6 cellular contexts compared by ENCODE assay signal in genomic region chr2:192488158-192488557, GRCh38.
A peak's percentile ranks its signal among the peaks of the same experiment; 100 is the strongest.
DNase-seq lines count a peak whose midpoint lies in the region; ATAC-seq and TF ChIP-seq lines count a peak whose summit lies in the region.
"Not testable (repeated sequence)": the region's sequence is repeated elsewhere in the genome, so short reads cannot be mapped to it uniquely, and the experiment has no call there.

No MANE protein-coding gene starts in this region.

- intact Hi-C loops in colonic mucosa (cut with DNase I); left colon (cut with DNase I, micrococcal nuclease): not testable (repeated sequence)

- peak; percentile 93 for ATAC-seq in left colon

- not testable (repeated sequence) for H3K9me3 ChIP-seq in Peyer's patch; colonic mucosa; muscle layer of duodenum (ENCODE audit: control insufficient read depth in 1 of 2, low read length in 2 of 2); smooth muscle cell (replicated peaks; ENCODE audit: low read depth)

- not testable (repeated sequence) for TF ChIP-seq POLR2A in Peyer's patch (IDR thresholded peaks at IDR 0.05)

- not testable (repeated sequence) for H3K4me2 ChIP-seq in smooth muscle cell

- peak overlapping the region; percentile 3 for H2AFZ ChIP-seq in smooth muscle cell (ENCODE audit: low read depth)

- H3K27me3 ChIP-seq in Peyer's patch; colonic mucosa; muscle layer of duodenum (ENCODE audit: low read depth, low read length); smooth muscle cell (ENCODE audit: low read depth): not testable (repeated sequence)

- not testable (repeated sequence) for H3K4me1 ChIP-seq in Peyer's patch; colonic mucosa; muscle layer of duodenum (ENCODE audit: control insufficient read depth in 1 of 2, insufficient read depth in 2 of 2, low read length in 2 of 2); smooth muscle cell (ENCODE audit: low read depth)

- not testable (repeated sequence) for H3K36me3 ChIP-seq in Peyer's patch; colonic mucosa; muscle layer of duodenum (ENCODE audit: control insufficient read depth in 1 of 2, insufficient read depth in 2 of 2, low read length in 2 of 2); smooth muscle cell (ENCODE audit: low read depth)

- not testable (repeated sequence) for H3F3A ChIP-seq in smooth muscle cell (ENCODE audit: low read depth)

- not testable (repeated sequence) for H4K20me1 ChIP-seq in smooth muscle cell (ENCODE audit: low read depth)

- peak overlapping the region in 1 of 2 donors; percentile 9 for H3K9ac ChIP-seq in colonic mucosa (ENCODE audit: low read depth in 2 of 2, low read length in 2 of 2)
- not testable (repeated sequence) for H3K9ac ChIP-seq in smooth muscle cell (ENCODE audit: low read depth)

- peak; percentile 71 for DNase-seq in LoVo (ENCODE audit: low spot score)
- not testable (repeated sequence) for DNase-seq in Peyer's patch; left colon; smooth muscle cell (lab: John Stamatoyannopoulos, UW; ENCODE audit: unreplicated experiment)
- DNase-seq in colonic mucosa, result peak; percentile 35

- H3K79me2 ChIP-seq in smooth muscle cell (ENCODE audit: low read depth), result not testable (repeated sequence)

- peak overlapping the region in 3 of 4 donors; percentile 38 to 88 (median 84) for H3K27ac ChIP-seq in Peyer's patch
- peak overlapping the region; percentile 81 for H3K27ac ChIP-seq in colonic mucosa
- H3K27ac ChIP-seq in muscle layer of duodenum (ENCODE audit: low read length), result peak overlapping the region; percentile 36
- H3K27ac ChIP-seq in smooth muscle cell (ENCODE audit: low read depth), result not testable (repeated sequence)

- peak in 2 of 6 experiments; percentile 2 to 19 for TF ChIP-seq CTCF in Peyer's patch (IDR thresholded peaks at IDR 0.05)
- TF ChIP-seq CTCF in colonic mucosa (IDR thresholded peaks at IDR 0.05); smooth muscle cell (IDR thresholded peaks at IDR 0.05; ENCODE audit: borderline replicate concordance, insufficient read depth, poor library complexity, severe bottlenecking): not testable (repeated sequence)

- H3K4me3 ChIP-seq in Peyer's patch, result peak overlapping the region in 2 of 4 donors; percentile 31 to 39
- not testable (repeated sequence) for H3K4me3 ChIP-seq in colonic mucosa; muscle layer of duodenum (ENCODE audit: low read depth in 1 of 2, low read length in 2 of 2); smooth muscle cell

- WGBS in smooth muscle cell (ENCODE audit: low lambda C conversion rate), result 48% methylated on average over 1 of the region's 1 CpG
